16 cellular contexts compared by ENCODE assay signal in the genomic region with DNA sequence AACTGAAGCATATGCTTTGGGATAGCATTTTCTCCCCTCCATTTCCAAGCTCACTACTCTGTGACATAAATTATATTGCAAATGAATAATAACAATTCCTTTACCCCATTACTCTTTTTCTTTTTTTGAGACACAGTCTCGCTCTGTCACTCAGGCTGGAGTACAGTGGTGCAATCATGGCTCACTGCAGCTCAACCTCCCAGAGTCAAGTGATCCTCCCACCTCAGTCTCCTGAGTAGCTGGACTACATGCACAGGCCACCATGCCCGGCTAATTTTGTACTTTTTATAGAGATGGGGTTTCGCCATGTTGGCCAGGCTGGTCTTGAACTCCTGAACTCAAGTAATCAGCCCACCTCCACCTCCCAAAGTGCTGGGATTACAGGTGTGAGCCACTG.
"Had no signal": no experiment of that assay in that cellular context is flagged by ENCODE, and none has a peak within 500 bp of the region (broad histone marks: within the 10 kb centered on the region; RNA-seq: fewer than 3 reads in every experiment).

No MANE protein-coding gene starts in this region.

- H3K9me3 Mint-ChIP-seq: naive thymus-derived CD4-positive, alpha-beta T cell; stimulated activated naive B cell treated with anti-CD40 and anti-IgM and Interleukin-4, amounts not matched to agents 10 μg/mL and 1 μg/mL and 100 μg/mL, for 72 hours; stimulated activated naive CD8-positive, alpha-beta T cell treated with anti-CD3 and anti-CD28 coated beads, Interleukin-15, amount 100 ng/mL, for 72 hours had no signal

- H3K4me3 Mint-ChIP-seq: naive thymus-derived CD4-positive, alpha-beta T cell; stimulated activated naive B cell treated with anti-CD40 and anti-IgM and Interleukin-4, amounts not matched to agents 10 μg/mL and 1 μg/mL and 100 μg/mL, for 72 hours; stimulated activated naive CD8-positive, alpha-beta T cell treated with anti-CD3 and anti-CD28 coated beads, Interleukin-15, amount 100 ng/mL, for 72 hours had no signal

- H3K4me1 Mint-ChIP-seq: stimulated activated naive CD8-positive, alpha-beta T cell treated with anti-CD3 and anti-CD28 coated beads, Interleukin-15, amount 100 ng/mL, for 72 hours had no signal

- H3K27ac ChIP-seq: esophagus squamous epithelium, hepatocyte, neutrophil, testis, transverse colon had no signal

- H3K27me3 ChIP-seq: esophagus squamous epithelium, hepatocyte, neutrophil, testis, transverse colon had no signal

- H3K36me3 ChIP-seq: neutrophil, transverse colon had no signal

- H3K9me3 ChIP-seq: esophagus squamous epithelium, neutrophil, testis, transverse colon had no signal

- H3K36me3 Mint-ChIP-seq: naive thymus-derived CD4-positive, alpha-beta T cell; stimulated activated naive B cell treated with anti-CD40 and anti-IgM and Interleukin-4, amounts not matched to agents 10 μg/mL and 1 μg/mL and 100 μg/mL, for 72 hours had no signal

- DNase-seq: effector memory CD4-positive, alpha-beta T cell; esophagus squamous epithelium; kidney; left cardiac atrium; left ventricle myocardium superior; posterior cingulate gyrus; right cardiac atrium; stimulated activated CD4-positive, alpha-beta T cell treated with anti-CD3 and anti-CD28 coated beads, Interleukin-4, amount 100 ng/mL, for 4 hours; testis; transverse colon had no signal

- H3K4me3 ChIP-seq: esophagus squamous epithelium, hepatocyte, lung, testis, transverse colon had no signal

- H3K27ac Mint-ChIP-seq: naive thymus-derived CD4-positive, alpha-beta T cell; stimulated activated naive B cell treated with anti-CD40 and anti-IgM and Interleukin-4, amounts not matched to agents 10 μg/mL and 1 μg/mL and 100 μg/mL, for 72 hours had no signal
